1 cellular context compared by ENCODE assay signal in the genomic region with DNA sequence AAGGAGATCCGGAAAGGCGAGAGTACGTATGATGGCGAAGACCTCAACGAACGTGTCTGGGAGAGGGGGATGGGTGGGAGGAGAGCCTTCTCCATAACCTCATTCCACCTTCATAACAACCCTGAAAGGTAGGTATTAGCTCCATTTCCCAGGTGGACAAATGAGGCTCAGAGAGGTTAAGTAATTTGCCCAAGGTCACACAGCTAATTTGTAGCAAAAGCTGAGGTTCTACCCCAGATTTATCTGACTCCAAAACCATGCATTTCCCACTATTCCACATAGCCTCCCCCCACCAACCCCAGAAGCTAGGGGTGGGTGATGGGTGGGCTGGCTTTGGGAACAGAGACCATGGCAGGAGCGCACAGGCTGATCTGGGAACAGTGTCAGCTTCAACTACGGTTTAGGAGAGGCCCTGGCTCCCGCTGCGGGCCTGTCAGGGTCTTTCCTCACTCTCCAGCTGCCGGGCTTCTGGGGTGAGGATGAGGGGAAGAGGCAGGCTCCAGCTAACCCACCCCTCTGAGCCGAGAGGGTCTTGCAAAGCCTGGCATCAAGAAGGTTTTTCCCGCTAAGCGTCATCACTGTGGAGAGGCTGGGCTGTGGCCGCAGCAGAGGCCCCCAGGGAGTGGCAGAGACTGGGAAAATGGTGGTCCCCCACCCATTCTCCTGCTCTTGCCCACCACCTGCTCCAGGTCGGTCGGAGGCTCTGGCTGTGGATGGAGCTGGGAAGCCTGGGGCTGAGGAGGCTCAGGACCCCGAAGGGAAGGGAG.
TF ChIP-seq lines count a peak whose summit lies in the region.

No MANE protein-coding gene starts in this region.

TF ChIP-seq in WTC11, 78 proteins besides CTCF, POLR2A, EP300 and RAD21 (continued from another document):
- TF ChIP-seq, protein P1, sequence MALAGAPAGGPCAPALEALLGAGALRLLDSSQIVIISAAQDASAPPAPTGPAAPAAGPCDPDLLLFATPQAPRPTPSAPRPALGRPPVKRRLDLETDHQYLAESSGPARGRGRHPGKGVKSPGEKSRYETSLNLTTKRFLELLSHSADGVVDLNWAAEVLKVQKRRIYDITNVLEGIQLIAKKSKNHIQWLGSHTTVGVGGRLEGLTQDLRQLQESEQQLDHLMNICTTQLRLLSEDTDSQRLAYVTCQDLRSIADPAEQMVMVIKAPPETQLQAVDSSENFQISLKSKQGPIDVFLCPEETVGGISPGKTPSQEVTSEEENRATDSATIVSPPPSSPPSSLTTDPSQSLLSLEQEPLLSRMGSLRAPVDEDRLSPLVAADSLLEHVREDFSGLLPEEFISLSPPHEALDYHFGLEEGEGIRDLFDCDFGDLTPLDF (CRISPR knock-in tag; IDR thresholded peaks at IDR 0.05): no peak
- TF ChIP-seq EMX1 (CRISPR knock-in tag; IDR thresholded peaks at IDR 0.05) (no peak), PRRX2 (CRISPR knock-in tag; IDR thresholded peaks at IDR 0.05) (no peak), CREM (CRISPR knock-in tag; IDR thresholded peaks at IDR 0.05) (no peak), FOXJ3 (CRISPR knock-in tag; IDR thresholded peaks at IDR 0.05; ENCODE audit: borderline replicate concordance) (no peak), ZNF219 (CRISPR knock-in tag; IDR thresholded peaks at IDR 0.05; ENCODE audit: borderline replicate concordance) (no peak), MYBL2 (CRISPR knock-in tag; IDR thresholded peaks at IDR 0.05) (no peak), ATF1 (CRISPR knock-in tag; IDR thresholded peaks at IDR 0.05) (no peak)
- TF ChIP-seq, protein P2, sequence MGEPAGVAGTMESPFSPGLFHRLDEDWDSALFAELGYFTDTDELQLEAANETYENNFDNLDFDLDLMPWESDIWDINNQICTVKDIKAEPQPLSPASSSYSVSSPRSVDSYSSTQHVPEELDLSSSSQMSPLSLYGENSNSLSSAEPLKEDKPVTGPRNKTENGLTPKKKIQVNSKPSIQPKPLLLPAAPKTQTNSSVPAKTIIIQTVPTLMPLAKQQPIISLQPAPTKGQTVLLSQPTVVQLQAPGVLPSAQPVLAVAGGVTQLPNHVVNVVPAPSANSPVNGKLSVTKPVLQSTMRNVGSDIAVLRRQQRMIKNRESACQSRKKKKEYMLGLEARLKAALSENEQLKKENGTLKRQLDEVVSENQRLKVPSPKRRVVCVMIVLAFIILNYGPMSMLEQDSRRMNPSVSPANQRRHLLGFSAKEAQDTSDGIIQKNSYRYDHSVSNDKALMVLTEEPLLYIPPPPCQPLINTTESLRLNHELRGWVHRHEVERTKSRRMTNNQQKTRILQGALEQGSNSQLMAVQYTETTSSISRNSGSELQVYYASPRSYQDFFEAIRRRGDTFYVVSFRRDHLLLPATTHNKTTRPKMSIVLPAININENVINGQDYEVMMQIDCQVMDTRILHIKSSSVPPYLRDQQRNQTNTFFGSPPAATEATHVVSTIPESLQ (CRISPR knock-in tag; IDR thresholded peaks at IDR 0.05): no peak
